In the genomic region with DNA sequence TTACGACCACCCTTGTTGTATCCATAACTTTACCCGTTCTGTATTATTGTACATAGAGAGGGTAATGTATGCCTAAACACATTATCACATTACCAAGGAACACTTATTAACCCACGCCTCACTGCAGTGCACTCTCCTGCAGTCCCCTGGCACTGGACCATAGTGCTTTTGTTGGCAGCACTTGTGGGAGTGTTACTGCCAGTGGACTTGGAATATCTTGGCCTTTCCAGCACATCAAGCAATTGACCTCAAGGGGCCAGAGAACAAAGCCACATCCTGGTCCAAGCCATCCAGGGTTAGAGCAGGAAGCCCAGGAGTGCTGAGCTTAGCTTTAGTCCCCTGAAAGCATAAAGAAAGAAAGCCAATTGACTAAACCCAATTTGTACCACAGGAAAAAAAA, we compare ENCODE assay signal across 26 cellular contexts.
"Had no signal": no experiment of that assay in that cellular context is flagged by ENCODE, and none has a peak within 500 bp of the region (broad histone marks: within the 10 kb centered on the region; RNA-seq: fewer than 3 reads in every experiment).

No MANE protein-coding gene starts in this region.

- H3K4me3 ChIP-seq: body of pancreas, coronary artery, dorsolateral prefrontal cortex, heart right ventricle, right lobe of liver, upper lobe of left lung had no signal

- H3K27ac ChIP-seq: body of pancreas, coronary artery, dorsolateral prefrontal cortex, heart right ventricle, right lobe of liver, upper lobe of left lung had no signal

- H3K9me3 ChIP-seq: body of pancreas, right lobe of liver had no signal

- DNase-seq: activated B cell treated with CpG ODN at 0.5 μM for 24 hours; activated CD4-positive, alpha-beta T cell treated with anti-CD3 and anti-CD28 coated beads, Interleukin-2, amount 50 U/mL, for 1 hour; activated CD8-positive, alpha-beta T cell treated with anti-CD3 and anti-CD28 coated beads for 36 hours; activated gamma-delta T cell treated with Interleukin-2 at 50 U/mL for 16 hours; activated naive CD4-positive, alpha-beta T cell treated with anti-CD3 and anti-CD28 coated beads, Interleukin-2, amount 50 U/mL, for 16 hours; activated T-cell treated with anti-CD3 and anti-CD28 coated beads, Interleukin-2, amount 50 U/mL, for 4 hours; amniotic stem cell; body of pancreas; cerebellar nuclear complex; dorsolateral prefrontal cortex; effector memory CD4-positive, alpha-beta T cell; heart right ventricle; midbrain; naive thymus-derived CD4-positive, alpha-beta T cell; right lobe of liver; stimulated activated CD4-positive, alpha-beta T cell treated with anti-CD3 and anti-CD28 coated beads, Interleukin-1b, Interleukin-23, amount 100 ng/mL, for 48 hours; stimulated activated CD4-positive, alpha-beta T cell treated with anti-CD3 and anti-CD28 coated beads, Interleukin-4, amount 100 ng/mL, for 4 hours; stimulated activated CD8-positive, alpha-beta memory T cell treated with anti-CD3 and anti-CD28 coated beads, Interleukin-4, amount 100 ng/mL, for 48 hours; stimulated activated naive CD8-positive, alpha-beta T cell treated with anti-CD3 and anti-CD28 coated beads, Interleukin-15, amount 100 ng/mL, for 72 hours; substantia nigra; T-helper 17 cell; upper lobe of left lung had no signal

- H3K4me1 ChIP-seq: body of pancreas, heart right ventricle, right lobe of liver, upper lobe of left lung had no signal

- H3K27me3 ChIP-seq: body of pancreas, dorsolateral prefrontal cortex, heart right ventricle, right lobe of liver, upper lobe of left lung had no signal

- ATAC-seq: activated CD8-positive, alpha-beta T cell treated with anti-CD3 and anti-CD28 coated beads for 36 hours; activated T-cell treated with anti-CD3 and anti-CD28 coated beads, Interleukin-2, amount 50 U/mL, for 4 hours; activated T-helper 17 cell treated with anti-CD3 and anti-CD28 coated beads, Interleukin-2, amount 50 U/mL, for 72 hours; body of pancreas; naive thymus-derived CD4-positive, alpha-beta T cell; right lobe of liver; SK-N-SH treated with all-trans-retinoic acid at 6 μM for 48 hours; stimulated activated memory B cell treated with anti-CD40 and anti-IgM and Interleukin-4, amounts not matched to agents 10 μg/mL and 1 μg/mL and 100 μg/mL, for 72 hours; stimulated activated naive CD8-positive, alpha-beta T cell treated with anti-CD3 and anti-CD28 coated beads, Interleukin-15, amount 100 ng/mL, for 72 hours; T-helper 17 cell had no signal

- H3K36me3 ChIP-seq: heart right ventricle, right lobe of liver, upper lobe of left lung had no signal
